8 cellular contexts compared by ENCODE assay signal in genomic region chr6:41428995-41429417, GRCh38.
DNase-seq lines count a peak whose midpoint lies in the region; ATAC-seq, FAIRE-seq and TF ChIP-seq lines count a peak whose summit lies in the region.

No MANE protein-coding gene starts in this region.

- POLR2A ChIA-PET in HepG2 (lab: Yijun Ruan, JAX): interaction anchor here (0.9 to 1.6 kb wide), 2 partner anchors 122 to 149 kb away, joined by 5 to 6 read pairs; no protein-coding TSS in a partner anchor

- in situ Hi-C loops in HepG2 (cut with HindIII; ENCODE audit: extremely low pct_ligation_motif_present, low pct_unique_long_range_greater_than_20kb): loop anchor here (5.0 kb wide), 2 partner anchors 118 to 163 kb away; partner anchors contain the start of gene FOXP4

- H3K4me3 ChIP-seq in HepG2 (replicated peaks in 1 of 3; ENCODE audit: insufficient read depth in 1 of 3, low read depth in 2 of 3, low read length in 3 of 3) (peak overlapping the region in 2 of 3 experiments; percentile 55 to 73; a peak in 3 of 6 replicates), right lobe of liver (no peak overlapping the region), left lung (no peak overlapping the region), testis (no peak overlapping the region)

- no peak overlapping the region for H3K27ac Mint-ChIP-seq in activated naive CD4-positive, alpha-beta T cell treated with anti-CD3 and anti-CD28 coated beads, Interleukin-2, amount 50 U/mL, for 24 hours

- H3K27ac ChIP-seq in HepG2 (ENCODE audit: extremely low read length, insufficient read depth, low read length): no peak overlapping the region
- H3K27ac ChIP-seq in right lobe of liver: no peak overlapping the region
- no peak overlapping the region for H3K27ac ChIP-seq in left lung
- peak overlapping the region in 1 of 2 donors; percentile 76 for H3K27ac ChIP-seq in testis

- peak overlapping the region; percentile 74 for H3K4me3 Mint-ChIP-seq in activated naive CD4-positive, alpha-beta T cell treated with anti-CD3 and anti-CD28 coated beads, Interleukin-2, amount 50 U/mL, for 24 hours

- no peaks in the 10 kb centered on the region for H4K20me1 ChIP-seq in HepG2 (ENCODE audit: insufficient read depth, low read length)

- intact Hi-C loops in HepG2 (cut with micrococcal nuclease; ENCODE audit: unreplicated experiment): loop anchor here (1.0 kb wide), 1 partner anchor 27 kb away; no protein-coding TSS in a partner anchor
- intact Hi-C loops in right lobe of liver (cut with DNase I): loop anchor here in 1 of 2 donors (10.0 kb wide), 1 partner anchor 166 kb away; no protein-coding TSS in a partner anchor
- intact Hi-C loops in left lung (cut with DNase I): loop anchor here in 1 of 2 donors (10.0 kb wide), 1 partner anchor 166 kb away; no protein-coding TSS in a partner anchor
- intact Hi-C loops in testis (cut with DNase I; ENCODE audit: low total_unique reads): loop anchor here (10.0 kb wide), 1 partner anchor 166 kb away; no protein-coding TSS in a partner anchor

- DNase-seq in HepG2 (ENCODE audit: low spot score) (no peak), right lobe of liver (no peak), left lung (peak in 1 of 2 donors; percentile 48), testis (peak; percentile 65), NCI-H2227 treated with DMSO at 0.1 percent for 48 hours (lab: John Stamatoyannopoulos, UW) (no peak), NCI-H524 (lab: John Stamatoyannopoulos, UW) (no peak), retina (no peak)

- no peaks in the 10 kb centered on the region for H3K36me3 ChIP-seq in HepG2 (replicated peaks in 1 of 2; ENCODE audit: control insufficient read depth in 1 of 2, insufficient read depth in 2 of 2, low read length in 2 of 2)
- no peaks in the 10 kb centered on the region for H3K36me3 ChIP-seq in right lobe of liver
- no peaks in the 10 kb centered on the region for H3K36me3 ChIP-seq in left lung
- no peaks in the 10 kb centered on the region for H3K36me3 ChIP-seq in testis (ENCODE audit: low read depth, missing control alignments)

- TF ChIP-seq POLR2A in HepG2 (IDR thresholded peaks at IDR 0.05; ENCODE audit: insufficient read depth in 1 of 2, low read depth in 2 of 2, low read length in 2 of 2) (no peak), right lobe of liver (IDR thresholded peaks at IDR 0.05) (no peak), testis (IDR thresholded peaks at IDR 0.05) (no peak)

- peaks cover 3 to 40% of the 10 kb centered on the region in 2 experiments; a peak in 4 of 5 replicates for H3K27me3 ChIP-seq in HepG2 (ENCODE audit: control insufficient read depth in 1 of 2, insufficient read depth in 2 of 2, low read length in 2 of 2)
- H3K27me3 ChIP-seq in right lobe of liver: no peaks in the 10 kb centered on the region
- H3K27me3 ChIP-seq in left lung: peaks cover 16 to 64% of the 10 kb centered on the region in 2 donors
- H3K27me3 ChIP-seq in testis: no peaks in the 10 kb centered on the region

- BruUV-seq in HepG2 (replicated peaks; lab: Mats Ljungman, UMichigan): no TSS peak

- no peaks in the 10 kb centered on the region for H3K9me3 Mint-ChIP-seq in activated naive CD4-positive, alpha-beta T cell treated with anti-CD3 and anti-CD28 coated beads, Interleukin-2, amount 50 U/mL, for 24 hours

- no peak overlapping the region for H2AFZ ChIP-seq in HepG2 (ENCODE audit: low read length)

- ATAC-seq in HepG2: no peak
- ATAC-seq in right lobe of liver: no peak
- ATAC-seq in left lung: peak; percentile 7

- no peaks in the 10 kb centered on the region for H3K9me3 ChIP-seq in HepG2 (ENCODE audit: low read length)
- H3K9me3 ChIP-seq in right lobe of liver: no peaks in the 10 kb centered on the region
- no peaks in the 10 kb centered on the region for H3K9me3 ChIP-seq in left lung
- H3K9me3 ChIP-seq in testis: no peaks in the 10 kb centered on the region

- H3K27me3 Mint-ChIP-seq in activated naive CD4-positive, alpha-beta T cell treated with anti-CD3 and anti-CD28 coated beads, Interleukin-2, amount 50 U/mL, for 24 hours: peaks cover 24% of the 10 kb centered on the region

- H3K79me2 ChIP-seq in HepG2 (ENCODE audit: insufficient read depth, low read length): no peaks in the 10 kb centered on the region

- WGBS in HepG2 (ENCODE audit: low lambda C conversion rate): 33% methylated on average over 5 of the region's 5 CpGs
- 20% methylated on average over 5 of the region's 5 CpGs for WGBS in right lobe of liver (ENCODE audit: insufficient coverage, low coverage, low lambda C conversion rate, missing lambda C conversion rate)
- WGBS in testis, 2 donors: 2 to 9% methylated on average over 5 of the region's 5 CpGs

- H3K36me3 Mint-ChIP-seq in activated naive CD4-positive, alpha-beta T cell treated with anti-CD3 and anti-CD28 coated beads, Interleukin-2, amount 50 U/mL, for 24 hours: peaks cover 2% of the 10 kb centered on the region

- peaks cover 15% of the 10 kb centered on the region for H3K4me1 Mint-ChIP-seq in activated naive CD4-positive, alpha-beta T cell treated with anti-CD3 and anti-CD28 coated beads, Interleukin-2, amount 50 U/mL, for 24 hours

- no peak for TF ChIP-seq RAD21 in HepG2 (CRISPR knock-in tag; IDR thresholded peaks at IDR 0.05)

- H3K9ac ChIP-seq in HepG2 (ENCODE audit: insufficient read depth, low read depth, low read length): no peak overlapping the region

- no peak for TF ChIP-seq CTCF in HepG2 (CRISPR knock-in tag; IDR thresholded peaks at IDR 0.05)
- no peak for TF ChIP-seq CTCF in right lobe of liver (IDR thresholded peaks at IDR 0.05)
- TF ChIP-seq CTCF in left lung (IDR thresholded peaks at IDR 0.05): no peak
- no peak for TF ChIP-seq CTCF in testis (IDR thresholded peaks at IDR 0.05)

- peak overlapping the region; percentile 78 for H3K4me2 ChIP-seq in HepG2 (ENCODE audit: low read depth, low read length)

- CTCF ChIA-PET in HepG2 (lab: Yijun Ruan, JAX; ENCODE audit: low intra/inter-chr PET ratio, low total read pairs): no interaction called here

- TF ChIP-seq EP300 in HepG2 (IDR thresholded peaks at IDR 0.05; ENCODE audit: low read depth in 2 of 2, low read length in 2 of 2): no peak
- TF ChIP-seq EP300 in HepG2 (CRISPR knock-in tag; IDR thresholded peaks at IDR 0.05; ENCODE audit: borderline replicate concordance): no peak

- no peak for FAIRE-seq in HepG2 (lab: Jason Lieb, UNC)

- H3K4me1 ChIP-seq in HepG2 (ENCODE audit: insufficient read depth, low read length): peaks cover 54% of the 10 kb centered on the region
- H3K4me1 ChIP-seq in right lobe of liver: peaks cover 0 to 11% (median 0%) of the 10 kb centered on the region in 4 donors
- peaks cover 8 to 30% of the 10 kb centered on the region in 2 donors for H3K4me1 ChIP-seq in left lung
- peaks cover 17% of the 10 kb centered on the region for H3K4me1 ChIP-seq in testis

TF ChIP-seq in HepG2, 621 proteins besides CTCF, POLR2A, EP300 and RAD21:
- peak; percentile 79 for TF ChIP-seq ZMYM3 (CRISPR knock-in tag; IDR thresholded peaks at IDR 0.05)
- no peak for TF ChIP-seq ZNF772 (CRISPR knock-in tag; IDR thresholded peaks at IDR 0.05)
- TF ChIP-seq ZNF768 (CRISPR knock-in tag; IDR thresholded peaks at IDR 0.05): peak; percentile 99
- 0 out of 2 replicates have a peak, but pooled peaks have one; percentile 6 for TF ChIP-seq KDM2A (CRISPR knock-in tag; IDR thresholded peaks at IDR 0.05; ENCODE audit: borderline replicate concordance, low read depth)

Comparison
In these comparisons a context has a peak if more than half of its experiments do, and no peak if none do; other contexts are left out.
1. H3K4me3 ChIP-seq: peak in HepG2 (2 of 3); none in right lobe of liver (0 of 3), left lung (0 of 2) and testis (0 of 2).